24 cellular contexts compared by ENCODE assay signal in the genomic region with DNA sequence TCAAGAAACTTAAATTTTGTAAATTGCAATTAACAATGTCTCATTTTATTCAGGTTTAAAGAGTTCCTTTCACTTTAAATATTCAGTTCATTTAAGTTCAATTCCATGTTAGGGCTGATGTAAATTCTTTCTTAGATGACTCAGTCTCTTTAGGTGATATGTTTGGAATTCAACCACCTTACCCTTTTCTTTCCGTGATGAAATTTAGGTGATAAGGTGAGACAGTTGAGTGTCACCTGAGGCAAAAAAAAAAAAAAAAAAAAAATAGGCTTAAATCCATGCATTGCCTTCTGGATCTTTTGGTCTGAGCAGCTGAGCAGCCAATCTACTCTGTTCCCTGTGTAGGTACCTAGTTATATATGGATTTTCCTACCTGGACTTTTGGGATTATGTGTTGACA.
"Had no signal": no experiment of that assay in that cellular context is flagged by ENCODE, and none has a peak within 500 bp of the region (broad histone marks: within the 10 kb centered on the region; RNA-seq: fewer than 3 reads in every experiment).

No MANE protein-coding gene starts in this region.

- H3K9ac ChIP-seq: neural progenitor cell had no signal

- H3K36me3 ChIP-seq: colonic mucosa, heart right ventricle, neural progenitor cell, sigmoid colon, transverse colon, vagina had no signal

- H3K4me3 ChIP-seq: colonic mucosa, dorsolateral prefrontal cortex, heart right ventricle, lung, neural progenitor cell, sigmoid colon, smooth muscle cell, transverse colon, vagina had no signal

- H3K4me2 ChIP-seq: neural progenitor cell, smooth muscle cell had no signal

- H2AFZ ChIP-seq: neural progenitor cell had no signal

- DNase-seq: activated CD4-positive, alpha-beta T cell treated with anti-CD3 and anti-CD28 coated beads for 1 hour; activated CD4-positive, alpha-beta T cell treated with anti-CD3 and anti-CD28 coated beads, Interleukin-2, amount 50 U/mL, for 1 hour; activated naive CD4-positive, alpha-beta T cell; activated naive CD8-positive, alpha-beta T cell treated with anti-CD3 and anti-CD28 coated beads for 36 hours; activated T-cell treated with anti-CD3 and anti-CD28 coated beads, Interleukin-2, amount 50 U/mL, for 1 hour; colonic mucosa; dorsolateral prefrontal cortex; heart right ventricle; kidney; naive thymus-derived CD8-positive, alpha-beta T cell; posterior cingulate gyrus; retina; sigmoid colon; stimulated activated CD4-positive, alpha-beta T cell treated with anti-CD3 and anti-CD28 coated beads, Interleukin-2, amount 100 ng/mL, for 48 hours; stimulated activated CD8-positive, alpha-beta memory T cell treated with anti-CD3 and anti-CD28 coated beads, Interleukin-4, amount 100 ng/mL, for 48 hours; stimulated activated naive B cell treated with anti-CD40 and anti-IgM and Interleukin-4, amounts not matched to agents 10 μg/mL and 1 μg/mL and 100 μg/mL, for 72 hours; T-helper 9 cell; transverse colon had no signal

- H3K9me3 ChIP-seq: colonic mucosa, heart right ventricle, sigmoid colon, transverse colon, vagina had no signal

- H3K27me3 ChIP-seq: colonic mucosa, neural progenitor cell, sigmoid colon, transverse colon, vagina had no signal

- H3K4me1 ChIP-seq: colonic mucosa, heart right ventricle, transverse colon, vagina had no signal

- ATAC-seq: activated T-helper 17 cell treated with anti-CD3 and anti-CD28 coated beads, Interleukin-2, amount 50 U/mL, for 72 hours; heart right ventricle; left lobe of liver; naive thymus-derived CD8-positive, alpha-beta T cell; stimulated activated naive B cell treated with anti-CD40 and anti-IgM and Interleukin-4, amounts not matched to agents 10 μg/mL and 1 μg/mL and 100 μg/mL, for 72 hours had no signal

- H3K27ac ChIP-seq: colonic mucosa, dorsolateral prefrontal cortex, heart right ventricle, neural progenitor cell, sigmoid colon, transverse colon, vagina had no signal
